In the genomic region with DNA sequence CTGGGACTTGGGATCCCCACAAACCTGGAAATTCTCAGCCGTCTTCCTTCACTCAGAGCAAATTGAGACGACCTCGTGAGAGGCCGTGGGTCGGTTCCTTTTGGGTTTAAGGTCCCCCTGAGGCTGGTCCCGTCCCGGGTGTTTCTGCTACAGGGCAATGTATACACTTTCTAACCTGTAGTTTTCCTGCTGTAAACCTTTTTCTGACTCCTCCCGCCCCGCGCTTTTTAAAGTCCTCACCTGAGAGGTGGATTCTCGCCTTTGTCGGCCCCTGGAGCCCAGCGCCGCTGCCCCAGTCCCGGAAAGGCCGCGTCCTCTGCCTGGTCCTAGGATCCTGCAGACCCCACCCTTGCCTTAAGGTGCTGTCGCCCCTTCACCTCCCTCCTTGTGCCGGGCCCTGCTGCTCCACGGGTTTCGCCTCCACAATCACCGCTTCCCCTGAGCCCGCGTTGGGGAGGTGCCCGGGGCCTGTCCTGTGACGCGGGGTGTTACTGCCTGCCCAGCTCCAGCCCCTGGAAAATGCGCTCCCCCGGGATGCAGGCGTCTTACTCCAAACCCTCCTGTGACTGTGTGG, we compare ENCODE assay signal across 8 cellular contexts. TPM values are rescaled to one million over a fixed set of nuclear protein-coding genes. Genes with fewer than 3 reads are reported as not detected.
A peak's percentile ranks its signal among the peaks of the same experiment; 100 is the strongest.
DNase-seq lines count a peak whose midpoint lies in the region; ATAC-seq and TF ChIP-seq lines count a peak whose summit lies in the region.

No MANE protein-coding gene starts in this region.

- peak overlapping the region; percentile 95 to 100 (median 97) for H3K27ac Mint-ChIP-seq in IgD-negative memory B cell
- H3K27ac Mint-ChIP-seq in activated T-helper 2 cell treated with anti-CD3 and anti-CD28 coated beads, Interferon-gamma antibody, Interleukin-2, Interleukin-4, amounts not matched to agents 10 μg/mL and 5 μg/mL and 100 μg/mL, durations not matched to agents 14 hours and 24 hours and 36 hours = peak overlapping the region; percentile 87

- H3K79me2 ChIP-seq in DND-41 (ENCODE audit: insufficient read depth, low read length) = peaks cover 35% of the 10 kb centered on the region

- peaks cover 6 to 20% (median 10%) of the 10 kb centered on the region in 3 donors for H3K4me1 Mint-ChIP-seq in IgD-negative memory B cell
- peaks cover 14% of the 10 kb centered on the region for H3K4me1 Mint-ChIP-seq in activated T-helper 2 cell treated with anti-CD3 and anti-CD28 coated beads, Interferon-gamma antibody, Interleukin-2, Interleukin-4, amounts not matched to agents 10 μg/mL and 5 μg/mL and 100 μg/mL, durations not matched to agents 14 hours and 24 hours and 36 hours (ENCODE audit: low read depth)

- peaks cover 19% of the 10 kb centered on the region for H3K4me1 ChIP-seq in DND-41 (ENCODE audit: insufficient read depth, low read length)
- peaks cover 0 to 18% (median 7%) of the 10 kb centered on the region in 9 donors for H3K4me1 ChIP-seq in heart right ventricle
- no peaks in the 10 kb centered on the region for H3K4me1 ChIP-seq in psoas muscle

- no peaks in the 10 kb centered on the region for H3K27me3 Mint-ChIP-seq in IgD-negative memory B cell
- H3K27me3 Mint-ChIP-seq in activated T-helper 2 cell treated with anti-CD3 and anti-CD28 coated beads, Interferon-gamma antibody, Interleukin-2, Interleukin-4, amounts not matched to agents 10 μg/mL and 5 μg/mL and 100 μg/mL, durations not matched to agents 14 hours and 24 hours and 36 hours (ENCODE audit: low read depth) = no peaks in the 10 kb centered on the region

- peak overlapping the region; percentile 77 for H3K9ac ChIP-seq in DND-41 (ENCODE audit: low read depth, low read length)

- peak overlapping the region; percentile 77 for H3K27ac ChIP-seq in DND-41 (ENCODE audit: low read length)
- peak overlapping the region in 9 of 10 donors; percentile 60 to 87 (median 74) for H3K27ac ChIP-seq in heart right ventricle
- peak overlapping the region; percentile 66 for H3K27ac ChIP-seq in psoas muscle

- H3K27me3 ChIP-seq in DND-41 (ENCODE audit: insufficient read depth, low read length, poor library complexity) (no peaks in the 10 kb centered on the region), heart right ventricle (no peaks in the 10 kb centered on the region), psoas muscle (ENCODE audit: insufficient read depth in 3 of 3, low read length in 2 of 3) (no peaks in the 10 kb centered on the region)

- H3K4me3 Mint-ChIP-seq in IgD-negative memory B cell = peak overlapping the region; percentile 97 to 100 (median 98)
- H3K4me3 Mint-ChIP-seq in activated T-helper 2 cell treated with anti-CD3 and anti-CD28 coated beads, Interferon-gamma antibody, Interleukin-2, Interleukin-4, amounts not matched to agents 10 μg/mL and 5 μg/mL and 100 μg/mL, durations not matched to agents 14 hours and 24 hours and 36 hours (ENCODE audit: low read depth) = peak overlapping the region; percentile 94

- H3K9me3 ChIP-seq in DND-41 (ENCODE audit: insufficient read depth, low read length, severe bottlenecking) (no peaks in the 10 kb centered on the region), heart right ventricle (no peaks in the 10 kb centered on the region), psoas muscle (no peaks in the 10 kb centered on the region)

- peak overlapping the region; percentile 75 to 89 for H3K4me3 ChIP-seq in DND-41 (ENCODE audit: low read depth in 1 of 2, low read length in 2 of 2)
- peak overlapping the region; percentile 58 to 97 (median 77) for H3K4me3 ChIP-seq in heart right ventricle
- H3K4me3 ChIP-seq in psoas muscle = peak overlapping the region; percentile 72

- DNase-seq in DND-41 (peak; percentile 35), heart right ventricle (peak; percentile 21 to 33), psoas muscle (peak; percentile 48 to 63), mesenteric fat pad (ENCODE audit: low spot score) (no peak), SKM-1 (lab: John Stamatoyannopoulos, UW; ENCODE audit: unreplicated experiment) (no peak)
- DNase-seq in activated T-helper 2 cell treated with anti-CD3 and anti-CD28 coated beads, Interferon-gamma antibody, Interleukin-2, Interleukin-4, amounts not matched to agents 10 μg/mL and 5 μg/mL and 100 μg/mL, durations not matched to agents 14 hours and 24 hours and 36 hours (ENCODE audit: low spot score) = no peak

- H3K36me3 Mint-ChIP-seq in IgD-negative memory B cell = peaks cover 18% of the 10 kb centered on the region
- peaks cover 49% of the 10 kb centered on the region for H3K36me3 Mint-ChIP-seq in activated T-helper 2 cell treated with anti-CD3 and anti-CD28 coated beads, Interferon-gamma antibody, Interleukin-2, Interleukin-4, amounts not matched to agents 10 μg/mL and 5 μg/mL and 100 μg/mL, durations not matched to agents 14 hours and 24 hours and 36 hours (ENCODE audit: low read depth)

- ATAC-seq in DND-41 (ENCODE audit: insufficient read depth, low read depth) (peak; percentile 45), GM21528 (IDR thresholded peaks at IDR 0.05; ENCODE audit: low FRiP score, unreplicated experiment) (peak; percentile 38), heart right ventricle (peak; percentile 9 to 69 (median 39)), psoas muscle (peak; percentile 20 to 53 (median 22))

- H3K36me3 ChIP-seq in DND-41 (ENCODE audit: insufficient read depth, low read length) (peaks cover 33% of the 10 kb centered on the region), heart right ventricle (peaks cover 0 to 36% (median 7%) of the 10 kb centered on the region in 9 donors), psoas muscle (ENCODE audit: insufficient read depth in 1 of 2, low read depth in 1 of 2) (peaks cover 5 to 21% of the 10 kb centered on the region in 2 donors)

- WGBS in heart right ventricle, 2 donors = 0 to 1% methylated on average over 30 of the region's 30 CpGs
- 0 to 1% (median 1%) methylated on average over 30 of the region's 30 CpGs for WGBS in psoas muscle, 3 donors

- 0 out of 2 replicates have a peak, but pooled peaks cover 3% of the 10 kb centered on the region for H4K20me1 ChIP-seq in DND-41 (ENCODE audit: insufficient read depth, low read length)

- peak overlapping the region; percentile 92 for H2AFZ ChIP-seq in DND-41 (ENCODE audit: low read depth, low read length)

- TF ChIP-seq CTCF in DND-41 (IDR thresholded peaks at IDR 0.05; ENCODE audit: borderline replicate concordance, extremely low read depth, low read length, poor library complexity, severe bottlenecking) (no peak), heart right ventricle (IDR thresholded peaks at IDR 0.05) (no peak), psoas muscle (IDR thresholded peaks at IDR 0.05) (no peak)

- intact Hi-C loops in activated T-helper 2 cell treated with anti-CD3 and anti-CD28 coated beads, Interferon-gamma antibody, Interleukin-2, Interleukin-4, amounts not matched to agents 10 μg/mL and 5 μg/mL and 100 μg/mL, durations not matched to agents 14 hours and 24 hours and 36 hours (cut with micrococcal nuclease) = loop anchor here (2.0 to 5.0 kb wide), 4 partner anchors 35 to 235 kb away; partner anchors contain the start of genes ZNF765 and ZNF813
- intact Hi-C loops in heart right ventricle (cut with DNase I) = loop anchor here in 8 of 10 donors (5.0 to 10.0 kb wide), 6 partner anchors 35 to 315 kb away; partner anchors contain the start of genes ZNF813 (in 4 of the 8) and ZNF665 (in 1 of the 8)
- intact Hi-C loops in psoas muscle (cut with DNase I) = loop anchor here in 1 of 2 donors (5.0 kb wide), 3 partner anchors 35 to 85 kb away; partner anchors contain the start of gene ZNF813

- H3K4me2 ChIP-seq in DND-41 (ENCODE audit: insufficient read depth, low read length) = peak overlapping the region; percentile 85

- peaks cover 0 to 8% (median 5%) of the 10 kb centered on the region in 3 donors for H3K9me3 Mint-ChIP-seq in IgD-negative memory B cell
- H3K9me3 Mint-ChIP-seq in activated T-helper 2 cell treated with anti-CD3 and anti-CD28 coated beads, Interferon-gamma antibody, Interleukin-2, Interleukin-4, amounts not matched to agents 10 μg/mL and 5 μg/mL and 100 μg/mL, durations not matched to agents 14 hours and 24 hours and 36 hours = peaks cover 22% of the 10 kb centered on the region

RNA-seq across cellular contexts. Expression of gene ZNF761, which starts 0.4 kb away (rescaled TPM):
- polyA plus RNA-seq in IgD-negative memory B cell (10.3 TPM), heart right ventricle (1 to 10 TPM; 2.8 to 6.9 TPM), psoas muscle (1 to 10 TPM; 1.5 to 6.4 (median 3.2) TPM)
- total RNA-seq in activated T-helper 2 cell treated with anti-CD3 and anti-CD28 coated beads, Interferon-gamma antibody, Interleukin-2, Interleukin-4, amounts not matched to agents 10 μg/mL and 5 μg/mL and 100 μg/mL, durations not matched to agents 14 hours and 24 hours and 36 hours = 12.1 and 12.2 TPM in 2 replicates
- total RNA-seq in heart right ventricle (1 to 10 TPM; 2.4 to 4.2 (median 3.4) TPM), psoas muscle (1 to 10 TPM; 1.5 to 4.4 (median 3.6) TPM), mesenteric fat pad (11.0 TPM)

RNA-seq across cellular contexts. Expression of gene ZNF813, which starts 35.4 kb away (rescaled TPM):
- 7.2 TPM for polyA plus RNA-seq in IgD-negative memory B cell
- total RNA-seq in activated T-helper 2 cell treated with anti-CD3 and anti-CD28 coated beads, Interferon-gamma antibody, Interleukin-2, Interleukin-4, amounts not matched to agents 10 μg/mL and 5 μg/mL and 100 μg/mL, durations not matched to agents 14 hours and 24 hours and 36 hours = 3.4 TPM in 2 replicates
- 1 to 10 TPM in 6 of 10 donors, under 1 TPM in 4; 0.68 to 1.8 (median 1.4) TPM for total RNA-seq in heart right ventricle
- polyA plus RNA-seq in heart right ventricle = under 1 TPM; 0.61 to 0.88 TPM
- 1 to 10 TPM in 2 of 4 donors, under 1 TPM in 2; 0.42 to 1.7 (median 0.95) TPM for total RNA-seq in psoas muscle
- 1 to 10 TPM in 1 of 3 donors, under 1 TPM in 2; 0.31 to 1.1 (median 0.99) TPM for polyA plus RNA-seq in psoas muscle
- 3.6 TPM for total RNA-seq in mesenteric fat pad

RNA-seq across cellular contexts. Expression of gene ZNF765, which starts 37.2 kb away (rescaled TPM):
- polyA plus RNA-seq in IgD-negative memory B cell (11.0 TPM), heart right ventricle (1 to 10 TPM; 2.4 to 3.4 TPM), psoas muscle (1 to 10 TPM; 1.5 to 8.3 (median 2.3) TPM)
- 10.5 TPM in 2 replicates for total RNA-seq in activated T-helper 2 cell treated with anti-CD3 and anti-CD28 coated beads, Interferon-gamma antibody, Interleukin-2, Interleukin-4, amounts not matched to agents 10 μg/mL and 5 μg/mL and 100 μg/mL, durations not matched to agents 14 hours and 24 hours and 36 hours
- total RNA-seq in heart right ventricle (1 to 10 TPM; 2.6 to 5.4 (median 4.1) TPM), psoas muscle (1 to 10 TPM; 1.8 to 2.9 (median 2.6) TPM), mesenteric fat pad (7.5 TPM)

Comparison
In these comparisons a context has a peak if more than half of its experiments do, and no peak if none do; other contexts are left out.
1. DNase-seq: peak in DND-41 (single experiment), heart right ventricle (2 of 2) and psoas muscle (2 of 2); none in activated T-helper 2 cell treated with anti-CD3 and anti-CD28 coated beads, Interferon-gamma antibody, Interleukin-2, Interleukin-4, amounts not matched to agents 10 μg/mL and 5 μg/mL and 100 μg/mL, durations not matched to agents 14 hours and 24 hours and 36 hours (single experiment), mesenteric fat pad (single experiment) and SKM-1 (single experiment).
2. Peak in every context shown above with its lines, with median percentiles within 50 percentile points of each other: ATAC-seq, H3K27ac ChIP-seq and H3K4me3 ChIP-seq.